14 cellular contexts compared by ENCODE assay signal in the genomic region with DNA sequence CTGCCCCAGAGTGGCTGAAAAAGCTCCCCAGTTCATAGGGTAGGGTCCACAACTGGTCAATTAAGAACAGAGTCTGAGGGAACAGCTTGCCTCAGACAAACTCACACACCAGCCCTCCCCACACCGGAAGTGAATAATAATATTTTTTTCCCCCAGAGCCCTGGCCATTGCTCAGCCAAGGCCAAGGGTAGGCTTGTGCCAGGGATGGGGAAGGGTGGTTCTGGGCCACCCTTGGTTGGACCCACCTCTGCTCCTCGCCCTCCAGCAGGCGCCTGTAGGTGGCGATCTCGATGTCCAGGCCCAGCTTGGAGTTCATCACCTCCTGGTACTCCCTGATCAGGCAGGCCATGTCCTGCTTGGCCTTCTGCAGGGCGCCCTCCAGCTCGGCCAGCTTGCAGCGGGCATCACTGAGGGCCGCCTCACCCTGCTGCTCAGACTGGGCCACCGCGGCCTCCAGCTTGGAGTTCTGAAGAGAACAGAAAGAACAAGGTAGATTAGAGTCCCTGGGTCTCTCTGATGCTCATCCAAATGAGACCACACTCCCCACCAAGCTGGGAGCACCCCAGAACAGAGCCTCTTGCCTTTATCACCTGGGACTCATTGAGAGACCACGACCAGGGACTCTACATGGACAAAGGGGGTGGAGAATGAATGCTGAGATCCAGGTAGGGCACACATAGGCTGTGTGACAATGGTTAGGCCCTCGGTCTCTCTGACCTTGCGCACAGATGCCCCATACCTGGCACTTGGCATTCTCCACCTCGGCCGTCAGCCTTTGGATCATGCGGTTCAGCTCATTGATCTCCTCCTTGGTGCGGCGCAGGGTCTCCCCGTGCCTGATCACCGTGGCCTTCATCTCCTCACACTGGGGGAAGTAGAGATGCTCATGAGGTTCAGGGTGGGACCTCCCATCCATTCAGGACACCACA. TPM values are rescaled to one million over a fixed set of nuclear protein-coding genes. Genes with fewer than 3 reads are reported as not detected.
A peak's percentile ranks its signal among the peaks of the same experiment; 100 is the strongest.
DNase-seq lines count a peak whose midpoint lies in the region; ATAC-seq, FAIRE-seq and TF ChIP-seq lines count a peak whose summit lies in the region.
"Not testable (repeated sequence)": the region's sequence is repeated elsewhere in the genome, so short reads cannot be mapped to it uniquely, and the experiment has no call there.
"Had no signal": no experiment of that assay in that cellular context is flagged by ENCODE, and none has a peak within 500 bp of the region (broad histone marks: within the 10 kb centered on the region; RNA-seq: fewer than 3 reads in every experiment).

No MANE protein-coding gene starts in this region.

- H3K27ac ChIP-seq in C4-2B; K562 (ENCODE audit: extremely low read depth, low read depth, low read length); cardiac muscle cell; spleen: not testable (repeated sequence)
- peak overlapping the region; percentile 22; the same call in 1 of the 2 replicates for H3K27ac ChIP-seq in PC-9

- CTCF ChIA-PET in PC-9 (lab: Charles Lee), result interaction anchor here (0.5 kb wide), 1 partner anchor 236 kb away, joined by 9 read pairs; the partner anchor contains the start of gene NR4A1
- CTCF ChIA-PET in K562 (lab: Yijun Ruan, JAX; ENCODE audit: low intra/inter-chr PET ratio), result not testable (repeated sequence)

- H3K9me2 ChIP-seq in PC-9 (ENCODE audit: insufficient read depth), result not testable (repeated sequence)

- not testable (repeated sequence) for H3K9me3 Mint-ChIP-seq in HFFc6

- not testable (repeated sequence) for FAIRE-seq in K562 (lab: Jason Lieb, UNC)

- H4K20me1 ChIP-seq in PC-9 (ENCODE audit: insufficient read depth); K562 (replicated peaks; ENCODE audit: control insufficient read depth, insufficient read depth, low read length): not testable (repeated sequence)

- TF ChIP-seq RAD21 in K562 (CRISPR knock-in tag; conservative IDR thresholded peaks at IDR 0.05 in 1 of 2, IDR thresholded peaks at IDR 0.05 in 1 of 2), result not testable (repeated sequence)

- H3K9me1 ChIP-seq in K562 (ENCODE audit: control insufficient read depth, insufficient read depth, low read length), result not testable (repeated sequence)

- not testable (repeated sequence) for DNase-seq in HFFc6; PC-9; K562 (ENCODE audit: extremely low read depth in 1 of 4, low spot score in 3 of 4); cardiac muscle cell (ENCODE audit: low read depth in 1 of 2, low spot score in 1 of 2)
- DNase-seq in spleen, result peak; percentile 31

- not testable (repeated sequence) for H3K9ac ChIP-seq in K562 (ENCODE audit: insufficient read depth in 1 of 2, low read depth in 2 of 2, low read length in 2 of 2)

- BruUV-seq in PC-9 (replicated peaks; lab: Mats Ljungman, UMichigan); K562 (replicated peaks; lab: Mats Ljungman, UMichigan): not testable (repeated sequence)

- not testable (repeated sequence) for TF ChIP-seq POLR2A in K562 (conservative IDR thresholded peaks at IDR 0.05); spleen (IDR thresholded peaks at IDR 0.05)

- in situ Hi-C loops in K562 (cut with MboI), result not testable (repeated sequence)

- H3K4me3 ChIP-seq in PC-9, result peak overlapping the region; percentile 50; the same call in 1 of the 2 replicates
- not testable (repeated sequence) for H3K4me3 ChIP-seq in K562, cardiac muscle cell, spleen

- peaks cover 46% of the 10 kb centered on the region for H3K4me1 ChIP-seq in PC-9 (replicated peaks; ENCODE audit: insufficient read depth)
- not testable (repeated sequence) for H3K4me1 ChIP-seq in K562 (replicated peaks in 1 of 2; ENCODE audit: control insufficient read depth in 2 of 2, insufficient read depth in 2 of 2, low read length in 2 of 2); cardiac muscle cell (ENCODE audit: low read depth); spleen

- 1% methylated on average over 16 of the region's 21 CpGs for WGBS in K562 (ENCODE audit: insufficient coverage, low coverage, missing lambda C conversion rate)
- WGBS in spleen, 5 donors, result 80 to 94% (median 86%) methylated on average over 8 to 21 of the region's 21 CpGs

- H3K9me3 ChIP-seq in PC-9 (ENCODE audit: insufficient read depth, low read depth); K562 (replicated peaks; ENCODE audit: control insufficient read depth, insufficient read depth, low read depth, low read length); cardiac muscle cell (ENCODE audit: low read depth); spleen: not testable (repeated sequence)

- H3K27me3 Mint-ChIP-seq in HFFc6 (ENCODE audit: insufficient read depth), result not testable (repeated sequence)

- H3K79me2 ChIP-seq in PC-9 (ENCODE audit: low read depth); K562 (ENCODE audit: control insufficient read depth, insufficient read depth, low read length): not testable (repeated sequence)

- not testable (repeated sequence) for H3K36me3 ChIP-seq in PC-9 (ENCODE audit: low read depth); K562 (ENCODE audit: control insufficient read depth, insufficient read depth, low read length); cardiac muscle cell; spleen

- not testable (repeated sequence) for H2AFZ ChIP-seq in PC-9; K562 (ENCODE audit: low read depth, low read length)

- peaks cover 60% of the 10 kb centered on the region for H3K4me1 Mint-ChIP-seq in HFFc6 (ENCODE audit: low read depth)

- H3K4me3 Mint-ChIP-seq in HFFc6, result not testable (repeated sequence)

- intact Hi-C loops in PC-9 (cut with micrococcal nuclease; ENCODE audit: unreplicated experiment); K562 (cut with micrococcal nuclease); spleen (cut with DNase I; ENCODE audit: low total_unique reads): not testable (repeated sequence)

- H3K36me3 Mint-ChIP-seq in HFFc6 (ENCODE audit: low read depth), result not testable (repeated sequence)

- peaks cover 25% of the 10 kb centered on the region for H3F3A ChIP-seq in PC-9 (ENCODE audit: insufficient read depth, low read depth)

- POLR2A ChIA-PET in PC-9 (lab: Charles Lee; ENCODE audit: unreplicated experiment); K562 (lab: Yijun Ruan, JAX): not testable (repeated sequence)

- TF ChIP-seq EP300 in K562 (IDR thresholded peaks at IDR 0.05; ENCODE audit: low read length), result not testable (repeated sequence)

- H3K27me3 ChIP-seq in PC-9 (ENCODE audit: insufficient read depth, low read depth); cardiac muscle cell; spleen (replicated peaks in 1 of 7): not testable (repeated sequence)
- H3K27me3 ChIP-seq in K562 (ENCODE audit: control insufficient read depth in 2 of 2, insufficient read depth in 2 of 2, low read length in 2 of 2), result peaks cover 0 to 21% of the 10 kb centered on the region in 2 experiments; a peak in 2 of 5 replicates

- H3K27ac Mint-ChIP-seq in HFFc6, result peak overlapping the region; percentile 8; the same call in 1 of the 2 replicates

- peak; percentile 57; the same call in 2 of the 3 replicates for ATAC-seq in K562

- peak overlapping the region; percentile 66 for H3K4me2 ChIP-seq in PC-9
- H3K4me2 ChIP-seq in K562 (ENCODE audit: insufficient read depth, low read length), result not testable (repeated sequence)

- peak; percentile 66 for TF ChIP-seq CTCF in C4-2B (conservative IDR thresholded peaks at IDR 0.05)
- peak; percentile 53 for TF ChIP-seq CTCF in HFFc6 (IDR thresholded peaks at IDR 0.05)
- not testable (repeated sequence) for TF ChIP-seq CTCF in PC-9 (conservative IDR thresholded peaks at IDR 0.05); K562 (IDR thresholded peaks at IDR 0.05 in 2 of 3, conservative IDR thresholded peaks at IDR 0.05 in 1 of 3; ENCODE audit: insufficient read depth in 2 of 3, low read depth in 1 of 3, low read length in 3 of 3); spleen (IDR thresholded peaks at IDR 0.05 in 8 of 11, conservative IDR thresholded peaks at IDR 0.05 in 3 of 11)
- peak; percentile 12 for TF ChIP-seq CTCF in cardiac muscle cell (IDR thresholded peaks at IDR 0.05; ENCODE audit: low read depth, low read length)

RNA-seq across cellular contexts. Expression of gene KRT81, which starts 4.2 kb away (rescaled TPM):
- total RNA-seq in HFFc6 (2021; fragmentation: NEBNext Ultra II Directional; extraction: Animal tissue kit (Norgen Biotek cat#: 25700)), result under 1 TPM; 0.34 to 0.84 (median 0.70) TPM
- total RNA-seq in PC-9 (2021) (2.5 and 4.3 TPM in 2 replicates), K562 (2014; rRNA removed) (not detected in 2 replicates), K562 (2014; rRNA removed; fragmentation: Illumina TruSeq; extraction: Trizol) (not detected in 2 replicates), K562 (2015; rRNA removed; fragmentation: Illumina TruSeq; extraction: Trizol) (not detected in 2 replicates), K562 (2021) (0.25 and 0.27 TPM in 2 replicates), cardiac muscle cell (not detected in 2 replicates), spleen (not detected)
- not detected in 2 replicates for total RNA-seq in K562 (2011; cell fraction: chromatin; rRNA removed; ENCODE audit: low replicate concordance)
- not detected in 2 replicates for total RNA-seq in K562 (2011; cell fraction: nucleolus; rRNA removed)
- not detected in 2 replicates for total RNA-seq in K562 (2011; cell fraction: nucleoplasm; rRNA removed)
- polyA plus RNA-seq in K562 (2011; rRNA removed) (not detected in 2 replicates), K562 (2014; fragmentation: Illumina TruSeq; extraction: Trizol) (not detected in 2 replicates), K562 (2014; fragmentation: Nextera tagmentation; extraction: Ambion mirVana) (not detected), K562 (2014; rRNA removed) (not detected in 2 replicates), cardiac muscle cell (not detected in 2 replicates), spleen (under 1 TPM in 2 of 3 donors, not detected in 1; 0.05 to 0.37 TPM)
- polyA plus RNA-seq in K562 (2011; cell fraction: cytosol; rRNA removed), result not detected in 2 replicates
- polyA plus RNA-seq in K562 (2011; cell fraction: nucleus; rRNA removed), result not detected in 2 replicates
- polyA plus RNA-seq in K562 (2012), result 0.47 TPM in 1 of 2 replicates, not detected in the other
- not detected in 2 replicates for polyA minus RNA-seq in K562 (2011; rRNA and poly(A)+ RNA removed)
- not detected in 2 replicates for polyA minus RNA-seq in K562 (2011; cell fraction: cytosol; rRNA and poly(A)+ RNA removed)
- not detected in 2 replicates for polyA minus RNA-seq in K562 (2011; cell fraction: nucleus; rRNA and poly(A)+ RNA removed)
- total RNA-seq: activated naive CD4-positive, alpha-beta T cell treated with anti-CD3 and anti-CD28 coated beads, Interleukin-2, amount 50 U/mL, for 72 hours; CD4-positive, CD25-positive, alpha-beta regulatory T cell; cerebellum; left cardiac atrium; naive thymus-derived CD8-positive, alpha-beta T cell; Right ventricle myocardium superior; sciatic nerve had no signal
- polyA plus RNA-seq: CD4-positive, CD25-positive, alpha-beta regulatory T cell; naive thymus-derived CD8-positive, alpha-beta T cell had no signal

RNA-seq across cellular contexts. Expression of gene KRT86, which starts 12.7 kb away (rescaled TPM):
- total RNA-seq in HFFc6 (2021; fragmentation: NEBNext Ultra II Directional; extraction: Animal tissue kit (Norgen Biotek cat#: 25700)), result under 1 TPM in 5 of 6 experiments, not detected in 1; 0.15 to 0.26 (median 0.19) TPM
- total RNA-seq in PC-9 (2021) (2.7 and 5.7 TPM in 2 replicates), K562 (2014; rRNA removed) (not detected in 2 replicates), K562 (2014; rRNA removed; fragmentation: Illumina TruSeq; extraction: Trizol) (not detected in 2 replicates), K562 (2015; rRNA removed; fragmentation: Illumina TruSeq; extraction: Trizol) (not detected in 2 replicates), K562 (2021) (not detected in 2 replicates), cardiac muscle cell (0.14 TPM in 1 of 2 replicates, not detected in the other), spleen (under 1 TPM in 2 of 7 donors, not detected in 5; 0.17 to 0.26 TPM)
- not detected in 2 replicates for total RNA-seq in K562 (2011; cell fraction: chromatin; rRNA removed; ENCODE audit: low replicate concordance)
- not detected in 2 replicates for total RNA-seq in K562 (2011; cell fraction: nucleolus; rRNA removed)
- not detected in 2 replicates for total RNA-seq in K562 (2011; cell fraction: nucleoplasm; rRNA removed)
- polyA plus RNA-seq in K562 (2011; rRNA removed) (not detected in 2 replicates), K562 (2014; fragmentation: Illumina TruSeq; extraction: Trizol) (not detected in 2 replicates), K562 (2014; fragmentation: Nextera tagmentation; extraction: Ambion mirVana) (not detected), K562 (2014; rRNA removed) (not detected in 2 replicates), cardiac muscle cell (0.35 TPM in 1 of 2 replicates, not detected in the other), spleen (under 1 TPM in 2 of 3 donors, not detected in 1; 0.08 to 0.09 TPM)
- not detected in 2 replicates for polyA plus RNA-seq in K562 (2011; cell fraction: cytosol; rRNA removed)
- not detected in 2 replicates for polyA plus RNA-seq in K562 (2011; cell fraction: nucleus; rRNA removed)
- polyA plus RNA-seq in K562 (2012), result 0.14 TPM in 1 of 2 replicates, not detected in the other
- polyA minus RNA-seq in K562 (2011; rRNA and poly(A)+ RNA removed), result not detected in 2 replicates
- not detected in 2 replicates for polyA minus RNA-seq in K562 (2011; cell fraction: cytosol; rRNA and poly(A)+ RNA removed)
- polyA minus RNA-seq in K562 (2011; cell fraction: nucleus; rRNA and poly(A)+ RNA removed), result not detected in 2 replicates
- total RNA-seq: CD4-positive, CD25-positive, alpha-beta regulatory T cell; cerebellum; left cardiac atrium; naive thymus-derived CD8-positive, alpha-beta T cell; Right ventricle myocardium superior had no signal
- polyA plus RNA-seq: naive thymus-derived CD8-positive, alpha-beta T cell had no signal

RNA-seq across cellular contexts. Expression of gene KRT83, which starts 34.1 kb away (rescaled TPM):
- not detected for total RNA-seq in HFFc6 (2021; fragmentation: NEBNext Ultra II Directional; extraction: Animal tissue kit (Norgen Biotek cat#: 25700))
- total RNA-seq in PC-9 (2021) (0.43 TPM in 1 of 2 replicates, not detected in the other), K562 (2014; rRNA removed) (not detected in 2 replicates), K562 (2014; rRNA removed; fragmentation: Illumina TruSeq; extraction: Trizol) (not detected in 2 replicates), K562 (2015; rRNA removed; fragmentation: Illumina TruSeq; extraction: Trizol) (not detected in 2 replicates), K562 (2021) (not detected in 2 replicates), cardiac muscle cell (not detected in 2 replicates), spleen (not detected)
- not detected in 2 replicates for total RNA-seq in K562 (2011; cell fraction: chromatin; rRNA removed; ENCODE audit: low replicate concordance)
- not detected in 2 replicates for total RNA-seq in K562 (2011; cell fraction: nucleolus; rRNA removed)
- not detected in 2 replicates for total RNA-seq in K562 (2011; cell fraction: nucleoplasm; rRNA removed)
- polyA plus RNA-seq in K562 (2011; rRNA removed) (not detected in 2 replicates), K562 (2014; fragmentation: Illumina TruSeq; extraction: Trizol) (not detected in 2 replicates), K562 (2014; fragmentation: Nextera tagmentation; extraction: Ambion mirVana) (not detected), K562 (2014; rRNA removed) (not detected in 2 replicates), cardiac muscle cell (not detected in 2 replicates), spleen (not detected)
- polyA plus RNA-seq in K562 (2011; cell fraction: cytosol; rRNA removed), result not detected in 2 replicates
- polyA plus RNA-seq in K562 (2011; cell fraction: nucleus; rRNA removed), result not detected in 2 replicates
- not detected in 2 replicates for polyA plus RNA-seq in K562 (2012)
- not detected in 2 replicates for polyA minus RNA-seq in K562 (2011; rRNA and poly(A)+ RNA removed)
- not detected in 2 replicates for polyA minus RNA-seq in K562 (2011; cell fraction: cytosol; rRNA and poly(A)+ RNA removed)
- polyA minus RNA-seq in K562 (2011; cell fraction: nucleus; rRNA and poly(A)+ RNA removed), result not detected in 2 replicates
- total RNA-seq: activated naive CD4-positive, alpha-beta T cell treated with anti-CD3 and anti-CD28 coated beads, Interleukin-2, amount 50 U/mL, for 72 hours; astrocyte; CD4-positive, CD25-positive, alpha-beta regulatory T cell; cerebellum; left cardiac atrium; naive thymus-derived CD8-positive, alpha-beta T cell; Right ventricle myocardium superior; sciatic nerve had no signal
- polyA plus RNA-seq: CD4-positive, CD25-positive, alpha-beta regulatory T cell; naive thymus-derived CD8-positive, alpha-beta T cell had no signal

RNA-seq across cellular contexts. Expression of gene KRT7, which starts 54.1 kb away (rescaled TPM):
- 100 to 1,000 TPM in 2 of 6 experiments, 10 to 100 TPM in 4; 62.7 to 379 (median 67.5) TPM for total RNA-seq in HFFc6 (2021; fragmentation: NEBNext Ultra II Directional; extraction: Animal tissue kit (Norgen Biotek cat#: 25700))
- total RNA-seq in PC-9 (2021), result 3,783 and 4,555 TPM in 2 replicates
- total RNA-seq in K562 (2011; cell fraction: chromatin; rRNA removed; ENCODE audit: low replicate concordance), result not detected in 2 replicates
- not detected in 2 replicates for total RNA-seq in K562 (2011; cell fraction: nucleolus; rRNA removed)
- total RNA-seq in K562 (2011; cell fraction: nucleoplasm; rRNA removed), result not detected in 2 replicates
- total RNA-seq in K562 (2014; rRNA removed), result not detected in 2 replicates
- not detected in 2 replicates for total RNA-seq in K562 (2014; rRNA removed; fragmentation: Illumina TruSeq; extraction: Trizol)
- not detected in 2 replicates for total RNA-seq in K562 (2015; rRNA removed; fragmentation: Illumina TruSeq; extraction: Trizol)
- total RNA-seq in K562 (2021), result 1.4 and 1.6 TPM in 2 replicates
- not detected in 2 replicates for polyA plus RNA-seq in K562 (2011; rRNA removed)
- polyA plus RNA-seq in K562 (2011; cell fraction: cytosol; rRNA removed), result not detected in 2 replicates
- not detected in 2 replicates for polyA plus RNA-seq in K562 (2011; cell fraction: nucleus; rRNA removed)
- not detected in 2 replicates for polyA plus RNA-seq in K562 (2012)
- polyA plus RNA-seq in K562 (2014; fragmentation: Illumina TruSeq; extraction: Trizol), result not detected in 2 replicates
- polyA plus RNA-seq in K562 (2014; fragmentation: Nextera tagmentation; extraction: Ambion mirVana), result not detected
- not detected in 2 replicates for polyA plus RNA-seq in K562 (2014; rRNA removed)
- polyA minus RNA-seq in K562 (2011; rRNA and poly(A)+ RNA removed), result not detected in 2 replicates
- polyA minus RNA-seq in K562 (2011; cell fraction: cytosol; rRNA and poly(A)+ RNA removed), result 3.6 and 12.1 TPM in 2 replicates
- 1.7 and 2.2 TPM in 2 replicates for polyA minus RNA-seq in K562 (2011; cell fraction: nucleus; rRNA and poly(A)+ RNA removed)
- total RNA-seq in cardiac muscle cell, result 0.21 and 0.36 TPM in 2 replicates
- polyA plus RNA-seq in cardiac muscle cell, result 0.50 TPM in 1 of 2 replicates, not detected in the other
- total RNA-seq in spleen, result 1 to 10 TPM in 1 of 7 donors, under 1 TPM in 3, not detected in 3; 0.73 to 1.5 (median 0.83) TPM
- 1 to 10 TPM; 1.2 to 1.9 (median 1.6) TPM for polyA plus RNA-seq in spleen
- total RNA-seq: CD4-positive, CD25-positive, alpha-beta regulatory T cell; cerebellum; naive thymus-derived CD8-positive, alpha-beta T cell had no signal
- polyA plus RNA-seq: naive thymus-derived CD8-positive, alpha-beta T cell had no signal
